8 cellular contexts compared by ENCODE assay signal in genomic region chr2:44167311-44167907, GRCh38. TPM values are rescaled to one million over a fixed set of nuclear protein-coding genes. Genes with fewer than 3 reads are reported as not detected.
DNase-seq lines count a peak whose midpoint lies in the region; ATAC-seq lines count a peak whose summit lies in the region.

No MANE protein-coding gene starts in this region.

- H3K27me3 ChIP-seq in CD4-positive, alpha-beta memory T cell (ENCODE audit: insufficient read depth, low read length): no peaks in the 10 kb centered on the region
- H3K27me3 ChIP-seq in effector memory CD4-positive, alpha-beta T cell (replicated peaks; ENCODE audit: control insufficient read depth, insufficient read depth, low read length, poor library complexity, severe bottlenecking): no peaks in the 10 kb centered on the region
- no peaks in the 10 kb centered on the region for H3K27me3 ChIP-seq in neuronal stem cell (ENCODE audit: control insufficient read depth in 3 of 3, insufficient read depth in 3 of 3, low read depth in 1 of 3, low read length in 3 of 3)

- H3K4me3 ChIP-seq in CD4-positive, alpha-beta memory T cell (ENCODE audit: low read length in 2 of 2): peak overlapping the region; percentile 81 to 99
- H3K4me3 ChIP-seq in effector memory CD4-positive, alpha-beta T cell (ENCODE audit: insufficient read depth, low read depth, low read length, poor library complexity, severe bottlenecking): peak overlapping the region; percentile 59
- H3K4me3 ChIP-seq in neuronal stem cell (ENCODE audit: low read length in 2 of 2): peak overlapping the region; percentile 67 to 75

- H3K23ac ChIP-seq in neuronal stem cell (ENCODE audit: low read depth, low read length, poor library complexity): no peak overlapping the region

- POLR2A ChIA-PET in CD4-positive, alpha-beta memory T cell (lab: Charles Lee; ENCODE audit: partially characterized antibody): interaction anchor here (0.7 to 3.7 kb wide), 6 partner anchors 13 to 194 kb away, joined by 3 to 57 read pairs (median 8); partner anchors contain the start of genes CAMKMT and PREPL

- H3K4me2 ChIP-seq in neuronal stem cell (ENCODE audit: insufficient read depth, low read length, poor library complexity, severe bottlenecking): peak overlapping the region; percentile 56

- H3K27ac Mint-ChIP-seq in CD4-positive, alpha-beta memory T cell: peak overlapping the region; percentile 97 to 100 (median 100)

- H3K36me3 Mint-ChIP-seq in CD4-positive, alpha-beta memory T cell: peaks cover 0 to 14% of the 10 kb centered on the region in 2 donors

- no peak overlapping the region for H3K9ac ChIP-seq in neuronal stem cell (ENCODE audit: low read depth, low read length, poor library complexity)

- no peak overlapping the region for H3K14ac ChIP-seq in neuronal stem cell (ENCODE audit: low read length)

- DNase-seq in CD4-positive, alpha-beta memory T cell: no peak
- DNase-seq in NAMALWA (ENCODE audit: low spot score): peak; percentile 24
- no peak for DNase-seq in effector memory CD4-positive, alpha-beta T cell
- no peak for DNase-seq in neuronal stem cell (ENCODE audit: low spot score)
- no peak for DNase-seq in stimulated activated naive CD4-positive, alpha-beta T cell (lab: John Stamatoyannopoulos, UW)
- DNase-seq in iPS-NIHi11 (ENCODE audit: low spot score): no peak

- peaks cover 0 to 3% (median 0%) of the 10 kb centered on the region in 8 donors for H3K9me3 Mint-ChIP-seq in CD4-positive, alpha-beta memory T cell

- H3K27me3 Mint-ChIP-seq in CD4-positive, alpha-beta memory T cell: no peaks in the 10 kb centered on the region

- WGBS in neuronal stem cell (ENCODE audit: extremely low coverage in 2 of 2, insufficient read length in 2 of 2, insufficient replicate concordance in 1 of 2), 2 donors: no CpG with 5 or more reads among the region's 18 CpGs

- H3K18ac ChIP-seq in neuronal stem cell (ENCODE audit: low read length): peak overlapping the region; percentile 23

- ATAC-seq in HG03354 (IDR thresholded peaks at IDR 0.05; ENCODE audit: poor library complexity, severe bottlenecking, unreplicated experiment): no peak
- ATAC-seq in HG02938 (IDR thresholded peaks at IDR 0.05; ENCODE audit: unreplicated experiment): no peak

- H2BK5ac ChIP-seq in neuronal stem cell (ENCODE audit: low read length): peak overlapping the region; percentile 77

- H2BK120ac ChIP-seq in neuronal stem cell (ENCODE audit: low read depth, low read length): no peak overlapping the region

- CTCF ChIA-PET in CD4-positive, alpha-beta memory T cell (lab: Charles Lee; ENCODE audit: partially characterized antibody): interaction anchor here (1.2 kb wide), 1 partner anchor 194 kb away, joined by 5 read pairs; the partner anchor contains the start of genes CAMKMT and PREPL

- peaks cover 4% of the 10 kb centered on the region for H3K79me1 ChIP-seq in neuronal stem cell (ENCODE audit: low read depth, low read length)

- H4K8ac ChIP-seq in neuronal stem cell (ENCODE audit: low read depth, low read length): no peak overlapping the region

- H3K27ac ChIP-seq in CD4-positive, alpha-beta memory T cell (ENCODE audit: low read depth, low read length): peak overlapping the region; percentile 98
- peak overlapping the region; percentile 97 for H3K27ac ChIP-seq in effector memory CD4-positive, alpha-beta T cell (ENCODE audit: insufficient read depth, low read length, poor library complexity, severe bottlenecking)
- H3K27ac ChIP-seq in neuronal stem cell (replicated peaks; ENCODE audit: low read length): peak overlapping the region; percentile 90

- H4K91ac ChIP-seq in neuronal stem cell (ENCODE audit: low read depth, low read length, poor library complexity): no peak overlapping the region

- intact Hi-C loops in CD4-positive, alpha-beta memory T cell (cut with micrococcal nuclease): loop anchor here (5.0 kb wide), 1 partner anchor 1805 kb away; the partner anchor contains the start of gene COX7A2L

- H3K36me3 ChIP-seq in CD4-positive, alpha-beta memory T cell (ENCODE audit: insufficient read depth, low read length): no peaks in the 10 kb centered on the region
- no peaks in the 10 kb centered on the region for H3K36me3 ChIP-seq in effector memory CD4-positive, alpha-beta T cell (ENCODE audit: control insufficient read depth, insufficient read depth, low read length)
- no peaks in the 10 kb centered on the region for H3K36me3 ChIP-seq in neuronal stem cell (replicated peaks in 1 of 2; ENCODE audit: control insufficient read depth in 2 of 2, insufficient read depth in 2 of 2, low read length in 2 of 2)

- H2BK15ac ChIP-seq in neuronal stem cell (ENCODE audit: low read length): no peak overlapping the region

- no peak overlapping the region for H3K4ac ChIP-seq in neuronal stem cell (ENCODE audit: low read length)

- no peak overlapping the region for H2AK5ac ChIP-seq in neuronal stem cell (ENCODE audit: low read depth, low read length)

- H2AFZ ChIP-seq in neuronal stem cell (ENCODE audit: low read length): peak overlapping the region; percentile 92

- no peaks in the 10 kb centered on the region for H3K9me3 ChIP-seq in CD4-positive, alpha-beta memory T cell (ENCODE audit: control insufficient read depth in 1 of 2, low read length in 2 of 2)
- no peaks in the 10 kb centered on the region for H3K9me3 ChIP-seq in effector memory CD4-positive, alpha-beta T cell (ENCODE audit: control insufficient read depth, low read length)
- peaks cover 0 to 13% of the 10 kb centered on the region in 2 donors for H3K9me3 ChIP-seq in neuronal stem cell (replicated peaks in 1 of 2; ENCODE audit: control insufficient read depth in 2 of 2, insufficient read depth in 1 of 2, low read depth in 1 of 2, low read length in 2 of 2)

- H3K4me3 Mint-ChIP-seq in CD4-positive, alpha-beta memory T cell: peak overlapping the region; percentile 96 to 100 (median 100)

- H2BK12ac ChIP-seq in neuronal stem cell (ENCODE audit: low read length): no peak overlapping the region

- H3K4me1 Mint-ChIP-seq in CD4-positive, alpha-beta memory T cell: peaks cover 16 to 37% (median 29%) of the 10 kb centered on the region in 4 donors

- peaks cover 30% of the 10 kb centered on the region for H3K4me1 ChIP-seq in CD4-positive, alpha-beta memory T cell (ENCODE audit: insufficient read depth, low read length)
- peaks cover 8% of the 10 kb centered on the region for H3K4me1 ChIP-seq in effector memory CD4-positive, alpha-beta T cell (ENCODE audit: control insufficient read depth, insufficient read depth, low read length, poor library complexity, severe bottlenecking)
- peaks cover 0 to 3% of the 10 kb centered on the region in 2 donors for H3K4me1 ChIP-seq in neuronal stem cell (ENCODE audit: control insufficient read depth in 2 of 2, insufficient read depth in 1 of 2, low read depth in 1 of 2, low read length in 2 of 2)

RNA-seq across cellular contexts. Expression of gene PPM1B, which starts 1.3 kb away (rescaled TPM):
- total RNA-seq in CD4-positive, alpha-beta memory T cell: 10 to 100 TPM; 69.0 to 79.3 TPM
- polyA plus RNA-seq in CD4-positive, alpha-beta memory T cell: 10 to 100 TPM; 52.4 to 61.1 TPM
- polyA plus RNA-seq in neuronal stem cell (2013, experiment 1 of 2): 40.2 TPM
- 44.6 TPM for polyA plus RNA-seq in neuronal stem cell (2013, experiment 2 of 2)
